Comparison of ENCODE assay signal across 5 cellular contexts in genomic region chr2:136410673-136411072, GRCh38.
"Had no signal": no experiment of that assay in that cellular context is flagged by ENCODE, and none has a peak within 500 bp of the region (broad histone marks: within the 10 kb centered on the region; RNA-seq: fewer than 3 reads in every experiment).

No MANE protein-coding gene starts in this region.

- H3K27ac ChIP-seq: HL-60 had no signal

- DNase-seq: IMR-90, KBM-7, KG1 had no signal

- FAIRE-seq: HTR-8/SVneo had no signal
